Comparison of ENCODE assay signal across 19 cellular contexts in genomic region chr7:38909870-38910269, GRCh38. TPM values are rescaled to one million over a fixed set of nuclear protein-coding genes. Genes with fewer than 3 reads are reported as not detected.
DNase-seq lines count a peak whose midpoint lies in the region; ATAC-seq and TF ChIP-seq lines count a peak whose summit lies in the region.
"Had no signal": no experiment of that assay in that cellular context is flagged by ENCODE, and none has a peak within 500 bp of the region (broad histone marks: within the 10 kb centered on the region; RNA-seq: fewer than 3 reads in every experiment).

No MANE protein-coding gene starts in this region.

- no peak for DNase-seq in CD4-positive, alpha-beta T cell
- no peak for DNase-seq in LNCaP clone FGC (ENCODE audit: low read depth)
- DNase-seq in iPS-NIHi7 (ENCODE audit: extremely low spot score): peak; percentile 20
- no peak for DNase-seq in activated effector memory CD4-positive, alpha-beta T cell treated with Interleukin-2 at 50 U/mL for 16 hours
- no peak for DNase-seq in Kasumi-1 (lab: John Stamatoyannopoulos, UW)
- DNase-seq in T1000 (lab: John Stamatoyannopoulos, UW): no peak
- DNase-seq: activated CD8-positive, alpha-beta memory T cell treated with anti-CD3 and anti-CD28 coated beads, Interleukin-2, amount 10 ng/mL, durations not matched to agents 7 days and 5 days; CD8-positive, alpha-beta T cell; dorsolateral prefrontal cortex; EL; left cardiac atrium; NCI-H187 treated with DMSO at 0.1 percent for 48 hours; NCI-H446 treated with DMSO at 0.1 percent for 48 hours; SHP77; stimulated activated CD4-positive, alpha-beta T cell treated with anti-CD3 and anti-CD28 coated beads, Interleukin-4, amount 100 ng/mL, for 24 hours; substantia nigra had no signal

- no peaks in the 10 kb centered on the region for H3K27me3 Mint-ChIP-seq in CD4-positive, alpha-beta T cell
- peaks cover 30% of the 10 kb centered on the region for H3K27me3 Mint-ChIP-seq in brain

- POLR2A ChIA-PET in CD4-positive, alpha-beta T cell (lab: Charles Lee): no interaction called here

- no peaks in the 10 kb centered on the region for H3K27me3 ChIP-seq in CD4-positive, alpha-beta T cell (ENCODE audit: control insufficient read depth, insufficient read depth, low read length)
- H3K27me3 ChIP-seq: dorsolateral prefrontal cortex, hepatocyte had no signal

- peaks cover 30% of the 10 kb centered on the region for H3K4me1 Mint-ChIP-seq in CD4-positive, alpha-beta T cell (ENCODE audit: low read depth)
- H3K4me1 Mint-ChIP-seq in brain: peaks cover 35% of the 10 kb centered on the region

- CTCF ChIA-PET in CD4-positive, alpha-beta T cell (lab: Charles Lee): no interaction called here

- no peaks in the 10 kb centered on the region for H3K9me3 Mint-ChIP-seq in CD4-positive, alpha-beta T cell
- no peaks in the 10 kb centered on the region for H3K9me3 Mint-ChIP-seq in brain
- H3K9me3 Mint-ChIP-seq: CD8-positive, alpha-beta T cell had no signal

- H3K4me3 ChIP-seq in LNCaP clone FGC (ENCODE audit: low read depth, low read length): no peak overlapping the region
- H3K4me3 ChIP-seq: hepatocyte had no signal

- H3K27ac ChIP-seq in CD4-positive, alpha-beta T cell (ENCODE audit: low read depth, low read length): no peak overlapping the region
- H3K27ac ChIP-seq: hepatocyte had no signal

- ATAC-seq in CD4-positive, alpha-beta T cell (ENCODE audit: poor library complexity): no peak
- no peak for ATAC-seq in GM18511 (IDR thresholded peaks at IDR 0.05; ENCODE audit: unreplicated experiment)

- peaks cover 6% of the 10 kb centered on the region for H3K36me3 Mint-ChIP-seq in CD4-positive, alpha-beta T cell (ENCODE audit: low read depth)
- no peaks in the 10 kb centered on the region for H3K36me3 Mint-ChIP-seq in brain

- no peak overlapping the region for H3K27ac Mint-ChIP-seq in CD4-positive, alpha-beta T cell
- no peak overlapping the region for H3K27ac Mint-ChIP-seq in brain
- H3K27ac Mint-ChIP-seq: activated CD8-positive, alpha-beta memory T cell treated with anti-CD3 and anti-CD28 coated beads, Interleukin-2, amount 10 ng/mL, durations not matched to agents 7 days and 5 days had no signal

- TF ChIP-seq CTCF in CD4-positive, alpha-beta T cell (IDR thresholded peaks at IDR 0.05): no peak
- TF ChIP-seq CTCF in LNCaP clone FGC (IDR thresholded peaks at IDR 0.05; ENCODE audit: control insufficient read depth, extremely low read depth, insufficient read depth) (peak; percentile 31), brain (conservative IDR thresholded peaks at IDR 0.05) (no peak)

- H3K9me3 ChIP-seq in CD4-positive, alpha-beta T cell (ENCODE audit: control insufficient read depth, low read length): no peaks in the 10 kb centered on the region

- intact Hi-C loops in CD4-positive, alpha-beta T cell (cut with DNase I, micrococcal nuclease): loop anchor here in 1 of 2 experiments (5.0 to 10.0 kb wide), 4 partner anchors 655 to 1225 kb away; partner anchors contain the start of genes MPLKIP, STARD3NL, SUGCT and YAE1

- H3K4me3 Mint-ChIP-seq in CD4-positive, alpha-beta T cell: peak overlapping the region; percentile 98
- peak overlapping the region in 4 of 5 experiments; percentile 16 to 98 (median 98) for H3K4me3 Mint-ChIP-seq in brain

RNA-seq across cellular contexts. Expression of gene VPS41, which starts 0.9 kb away (rescaled TPM):
- 10 to 100 TPM; 19.4 to 22.9 TPM for total RNA-seq in CD4-positive, alpha-beta T cell
- polyA plus RNA-seq in brain (ENCODE audit: insufficient read depth, low read depth, low replicate concordance): 32.5 TPM
